Comparison of ENCODE assay signal across 8 cellular contexts in the genomic region with DNA sequence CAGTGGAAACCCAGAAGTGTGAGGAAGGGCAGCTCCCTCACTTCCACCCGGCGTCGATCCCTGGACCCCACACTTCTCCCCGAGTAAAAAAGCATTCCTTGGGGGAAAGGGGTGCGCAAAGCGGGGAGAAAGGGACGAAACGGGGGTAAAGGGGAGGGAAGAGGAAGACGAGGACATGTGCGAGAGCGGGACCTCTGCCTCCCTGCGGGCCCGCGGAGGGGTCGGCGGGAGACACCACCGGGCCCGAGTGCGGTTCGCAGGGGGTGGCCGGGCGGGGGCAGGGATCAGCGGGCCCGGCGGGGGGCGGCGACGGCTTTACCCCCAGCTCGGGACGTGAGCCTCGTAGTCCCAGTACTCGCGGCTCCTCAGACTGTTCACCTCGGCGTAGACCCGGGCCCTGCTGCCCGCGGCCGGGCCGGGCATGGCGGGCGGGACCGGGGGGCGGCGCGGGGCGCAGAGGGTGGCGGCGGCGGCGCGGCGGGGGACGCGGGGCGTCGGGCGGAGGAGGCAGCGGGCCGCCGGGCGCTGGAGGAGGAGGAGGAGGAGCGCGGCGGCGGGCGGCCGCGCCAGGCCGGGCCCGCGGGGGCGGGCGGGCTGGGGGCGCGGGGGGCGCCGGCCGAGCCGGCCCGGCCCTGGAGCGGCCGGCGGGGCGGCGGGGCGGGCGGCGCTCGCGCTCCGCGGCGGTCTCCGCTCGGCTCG. TPM values are rescaled to one million over a fixed set of nuclear protein-coding genes. Genes with fewer than 3 reads are reported as not detected.
DNase-seq lines count a peak whose midpoint lies in the region; ATAC-seq, FAIRE-seq and TF ChIP-seq lines count a peak whose summit lies in the region.

No MANE protein-coding gene starts in this region.

- H2AFZ ChIP-seq in K562 (ENCODE audit: low read depth, low read length) (peak overlapping the region; percentile 17; the same call in 1 of the 2 replicates), HepG2 (ENCODE audit: low read length) (no peak overlapping the region)

- H3K9me1 ChIP-seq in K562 (ENCODE audit: control insufficient read depth, insufficient read depth, low read length), result no peaks in the 10 kb centered on the region

- H3K4me1 Mint-ChIP-seq in CD8-positive, alpha-beta memory T cell, result peaks cover 48 to 59% (median 57%) of the 10 kb centered on the region in 3 donors
- H3K4me1 Mint-ChIP-seq in IgD-negative memory B cell, result peaks cover 18 to 35% (median 25%) of the 10 kb centered on the region in 3 donors

- H3K27ac ChIP-seq in CD8-positive, alpha-beta memory T cell (ENCODE audit: low read depth, low read length), result peak overlapping the region; percentile 48
- peak overlapping the region; percentile 48; the same call in 2 of the 3 replicates for H3K27ac ChIP-seq in K562 (ENCODE audit: extremely low read depth, low read depth, low read length)
- peak overlapping the region; percentile 14 for H3K27ac ChIP-seq in HepG2 (ENCODE audit: extremely low read length, insufficient read depth, low read length)
- H3K27ac ChIP-seq in tibial nerve, result peak overlapping the region in 3 of 4 donors; percentile 60 to 78 (median 65)

- no peak for TF ChIP-seq POLR2A in K562 (conservative IDR thresholded peaks at IDR 0.05)
- TF ChIP-seq POLR2A in HepG2 (IDR thresholded peaks at IDR 0.05; ENCODE audit: insufficient read depth in 1 of 2, low read depth in 2 of 2, low read length in 2 of 2), result no peak
- no peak for TF ChIP-seq POLR2A in tibial nerve (IDR thresholded peaks at IDR 0.05)

- H3K4me2 ChIP-seq in K562 (ENCODE audit: insufficient read depth, low read length), result peak overlapping the region; percentile 86
- peak overlapping the region; percentile 89 for H3K4me2 ChIP-seq in HepG2 (ENCODE audit: low read depth, low read length)

- H3K36me3 Mint-ChIP-seq in CD8-positive, alpha-beta memory T cell, result peaks cover 3 to 46% (median 13%) of the 10 kb centered on the region in 3 donors
- no peaks in the 10 kb centered on the region for H3K36me3 Mint-ChIP-seq in IgD-negative memory B cell

- peaks cover 11 to 22% of the 10 kb centered on the region in 2 donors for H3K27me3 Mint-ChIP-seq in CD8-positive, alpha-beta memory T cell
- H3K27me3 Mint-ChIP-seq in IgD-negative memory B cell, result peaks cover 3% of the 10 kb centered on the region

- peaks cover 0 to 2% (median 0%) of the 10 kb centered on the region in 5 donors for H3K9me3 Mint-ChIP-seq in CD8-positive, alpha-beta memory T cell
- H3K9me3 Mint-ChIP-seq in IgD-negative memory B cell, result no peaks in the 10 kb centered on the region

- intact Hi-C loops in K562 (cut with micrococcal nuclease), result loop anchor here (5.0 to 10.0 kb wide), 2 partner anchors 110 to 173 kb away; partner anchors contain the start of gene MMP15
- intact Hi-C loops in HepG2 (cut with micrococcal nuclease; ENCODE audit: unreplicated experiment), result loop anchor here (10.0 kb wide), 1 partner anchor 173 kb away; the partner anchor contains the start of gene MMP15

- H3K4me1 ChIP-seq in CD8-positive, alpha-beta memory T cell (ENCODE audit: insufficient read depth, low read length), result peaks cover 30% of the 10 kb centered on the region
- H3K4me1 ChIP-seq in K562 (replicated peaks in 1 of 2; ENCODE audit: control insufficient read depth in 2 of 2, insufficient read depth in 2 of 2, low read length in 2 of 2) (peaks cover 13 to 17% of the 10 kb centered on the region in 2 experiments; a peak in 4 of 5 replicates), HepG2 (ENCODE audit: insufficient read depth, low read length) (peaks cover 22% of the 10 kb centered on the region), tibial nerve (peaks cover 0 to 41% (median 17%) of the 10 kb centered on the region in 4 donors)

- no peak for FAIRE-seq in K562 (lab: Jason Lieb, UNC)
- FAIRE-seq in HepG2 (lab: Jason Lieb, UNC), result no peak

- H3K4me3 Mint-ChIP-seq in CD8-positive, alpha-beta memory T cell, result peak overlapping the region; percentile 85 to 94 (median 86)
- peak overlapping the region; percentile 78 to 98 (median 86) for H3K4me3 Mint-ChIP-seq in IgD-negative memory B cell

- ATAC-seq in GM21360 (IDR thresholded peaks at IDR 0.05; ENCODE audit: unreplicated experiment) (peak; percentile 18), K562 (peak; percentile 39), HepG2 (peak; percentile 44)

- no peak for TF ChIP-seq EP300 in K562 (IDR thresholded peaks at IDR 0.05; ENCODE audit: low read length)
- no peak for TF ChIP-seq EP300 in HepG2 (IDR thresholded peaks at IDR 0.05; ENCODE audit: low read depth in 2 of 2, low read length in 2 of 2)
- no peak for TF ChIP-seq EP300 in HepG2 (CRISPR knock-in tag; IDR thresholded peaks at IDR 0.05; ENCODE audit: borderline replicate concordance)
- TF ChIP-seq EP300 in tibial nerve (IDR thresholded peaks at IDR 0.05), result no peak

- H3K79me2 ChIP-seq in K562 (ENCODE audit: control insufficient read depth, insufficient read depth, low read length), result peaks cover 32% of the 10 kb centered on the region
- peaks cover 39% of the 10 kb centered on the region for H3K79me2 ChIP-seq in HepG2 (ENCODE audit: insufficient read depth, low read length)

- DNase-seq in CD8-positive, alpha-beta memory T cell, result peak in 1 of 5 donors; percentile 19
- DNase-seq in K562 (ENCODE audit: extremely low read depth in 1 of 4, low spot score in 3 of 4), result peak; percentile 11 to 72 (median 60)
- DNase-seq in HepG2 (ENCODE audit: low spot score), result no peak
- DNase-seq in tibial nerve (ENCODE audit: low spot score in 2 of 2), result no peak
- no peak for DNase-seq in NCI-H446 (lab: John Stamatoyannopoulos, UW)
- DNase-seq in NCI-H1694 treated with DMSO at 0.1 percent for 48 hours (lab: John Stamatoyannopoulos, UW), result no peak

- WGBS in K562 (ENCODE audit: insufficient coverage, low coverage, missing lambda C conversion rate), result 0% methylated on average over 13 of the region's 97 CpGs
- under 1% methylated on average over 21 of the region's 97 CpGs for WGBS in HepG2 (ENCODE audit: low lambda C conversion rate)
- 0% methylated on average over 33 to 44 of the region's 97 CpGs for WGBS in tibial nerve, 2 donors

- H3K36me3 ChIP-seq in CD8-positive, alpha-beta memory T cell (ENCODE audit: insufficient read depth, low read length), result peaks cover 15% of the 10 kb centered on the region
- H3K36me3 ChIP-seq in K562 (ENCODE audit: control insufficient read depth, insufficient read depth, low read length) (peaks cover 43% of the 10 kb centered on the region), HepG2 (replicated peaks in 1 of 2; ENCODE audit: control insufficient read depth in 1 of 2, insufficient read depth in 2 of 2, low read length in 2 of 2) (peaks cover 2 to 37% of the 10 kb centered on the region in 2 experiments), tibial nerve (peaks cover 0 to 22% (median 12%) of the 10 kb centered on the region in 3 donors)

- POLR2A ChIA-PET in CD8-positive, alpha-beta memory T cell (lab: Charles Lee), result no interaction called here
- POLR2A ChIA-PET in K562 (lab: Yijun Ruan, JAX) (no interaction called here), HepG2 (lab: Yijun Ruan, JAX) (interaction anchor here (1.1 kb wide), 1 partner anchor 173 kb away, joined by 5 read pairs; no protein-coding TSS in a partner anchor)

- H3K9me3 ChIP-seq in CD8-positive, alpha-beta memory T cell (ENCODE audit: low read length), result no peaks in the 10 kb centered on the region
- H3K9me3 ChIP-seq in K562 (replicated peaks; ENCODE audit: control insufficient read depth, insufficient read depth, low read depth, low read length) (no peaks in the 10 kb centered on the region), HepG2 (ENCODE audit: low read length) (no peaks in the 10 kb centered on the region), tibial nerve (no peaks in the 10 kb centered on the region)

- peak overlapping the region; percentile 61 for H3K4me3 ChIP-seq in CD8-positive, alpha-beta memory T cell (ENCODE audit: low read length)
- H3K4me3 ChIP-seq in K562, result peak overlapping the region; percentile 64
- H3K4me3 ChIP-seq in HepG2 (replicated peaks in 1 of 3; ENCODE audit: insufficient read depth in 1 of 3, low read depth in 2 of 3, low read length in 3 of 3), result peak overlapping the region; percentile 64 to 92 (median 91)
- peak overlapping the region; percentile 60 to 91 (median 82) for H3K4me3 ChIP-seq in tibial nerve

- TF ChIP-seq CTCF in K562 (IDR thresholded peaks at IDR 0.05 in 2 of 3, conservative IDR thresholded peaks at IDR 0.05 in 1 of 3; ENCODE audit: insufficient read depth in 2 of 3, low read depth in 1 of 3, low read length in 3 of 3) (no peak), HepG2 (CRISPR knock-in tag; IDR thresholded peaks at IDR 0.05) (no peak), tibial nerve (IDR thresholded peaks at IDR 0.05) (no peak)

- CTCF ChIA-PET in CD8-positive, alpha-beta memory T cell (lab: Charles Lee), result interaction anchor here (0.9 kb wide), 1 partner anchor 9 kb away, joined by 3 read pairs; no protein-coding TSS in a partner anchor
- CTCF ChIA-PET in K562 (lab: Yijun Ruan, JAX; ENCODE audit: low intra/inter-chr PET ratio) (interaction anchor here (0.6 kb wide), 2 partner anchors 295 to 444 kb away, joined by 3 read pairs; no protein-coding TSS in a partner anchor), HepG2 (lab: Yijun Ruan, JAX; ENCODE audit: low intra/inter-chr PET ratio, low total read pairs) (no interaction called here)

- peak overlapping the region; percentile 55 to 97 (median 86) for H3K27ac Mint-ChIP-seq in CD8-positive, alpha-beta memory T cell
- H3K27ac Mint-ChIP-seq in IgD-negative memory B cell, result peak overlapping the region in 2 of 3 donors; percentile 16 to 76

- no peaks in the 10 kb centered on the region for H3K27me3 ChIP-seq in CD8-positive, alpha-beta memory T cell (ENCODE audit: insufficient read depth, low read length, poor library complexity, severe bottlenecking)
- H3K27me3 ChIP-seq in K562 (ENCODE audit: control insufficient read depth in 2 of 2, insufficient read depth in 2 of 2, low read length in 2 of 2) (no peaks in the 10 kb centered on the region; a peak in 1 of 5 replicates), HepG2 (ENCODE audit: control insufficient read depth in 1 of 2, insufficient read depth in 2 of 2, low read length in 2 of 2) (peaks cover 2 to 22% of the 10 kb centered on the region in 2 experiments; a peak in 2 of 5 replicates), tibial nerve (no peaks in the 10 kb centered on the region)

- in situ Hi-C loops in K562 (cut with MboI), result no loop called here
- in situ Hi-C loops in HepG2 (cut with HindIII; ENCODE audit: extremely low pct_ligation_motif_present, low pct_unique_long_range_greater_than_20kb), result no loop called here

- peak overlapping the region; percentile 71 to 90 for H3K9ac ChIP-seq in K562 (ENCODE audit: insufficient read depth in 1 of 2, low read depth in 2 of 2, low read length in 2 of 2)
- H3K9ac ChIP-seq in HepG2 (ENCODE audit: insufficient read depth, low read depth, low read length), result peak overlapping the region; percentile 83

- H4K20me1 ChIP-seq in K562 (replicated peaks; ENCODE audit: control insufficient read depth, insufficient read depth, low read length), result no peaks in the 10 kb centered on the region
- H4K20me1 ChIP-seq in HepG2 (ENCODE audit: insufficient read depth, low read length), result no peaks in the 10 kb centered on the region

- BruUV-seq in K562 (replicated peaks; lab: Mats Ljungman, UMichigan) (no TSS peak), HepG2 (replicated peaks; lab: Mats Ljungman, UMichigan) (no TSS peak)

- no peak for TF ChIP-seq RAD21 in K562 (CRISPR knock-in tag; conservative IDR thresholded peaks at IDR 0.05 in 1 of 2, IDR thresholded peaks at IDR 0.05 in 1 of 2)
- TF ChIP-seq RAD21 in HepG2 (CRISPR knock-in tag; IDR thresholded peaks at IDR 0.05), result no peak

RNA-seq across cellular contexts. Expression of gene CSNK2A2, which starts 0.4 kb away (rescaled TPM):
- total RNA-seq in CD8-positive, alpha-beta memory T cell, result 10 to 100 TPM; 99.1 to 99.9 TPM
- polyA plus RNA-seq in CD8-positive, alpha-beta memory T cell, result 11.1 TPM
- 10.1 TPM for polyA plus RNA-seq in IgD-negative memory B cell
- total RNA-seq in K562 (2011; cell fraction: chromatin; rRNA removed; ENCODE audit: low replicate concordance), result 26.4 and 69.6 TPM in 2 replicates
- 19.0 and 20.7 TPM in 2 replicates for total RNA-seq in K562 (2011; cell fraction: nucleolus; rRNA removed)
- 45.6 and 81.2 TPM in 2 replicates for total RNA-seq in K562 (2011; cell fraction: nucleoplasm; rRNA removed)
- total RNA-seq in K562 (2014; rRNA removed), result 20.8 TPM in 2 replicates
- 54.1 and 59.2 TPM in 2 replicates for total RNA-seq in K562 (2014; rRNA removed; fragmentation: Illumina TruSeq; extraction: Trizol)
- 44.7 and 44.8 TPM in 2 replicates for total RNA-seq in K562 (2015; rRNA removed; fragmentation: Illumina TruSeq; extraction: Trizol)
- total RNA-seq in K562 (2021), result 95.7 and 109 TPM in 2 replicates
- 48.1 and 61.2 TPM in 2 replicates for polyA plus RNA-seq in K562 (2011; rRNA removed)
- 29.2 and 61.7 TPM in 2 replicates for polyA plus RNA-seq in K562 (2011; cell fraction: cytosol; rRNA removed)
- polyA plus RNA-seq in K562 (2011; cell fraction: nucleus; rRNA removed), result 33.6 and 40.3 TPM in 2 replicates
- 62.6 and 118 TPM in 2 replicates for polyA plus RNA-seq in K562 (2012)
- 90.0 and 97.7 TPM in 2 replicates for polyA plus RNA-seq in K562 (2014; fragmentation: Illumina TruSeq; extraction: Trizol)
- 10 to 100 TPM; 23.4 to 25.2 TPM for polyA plus RNA-seq in K562 (2014; fragmentation: Nextera tagmentation; extraction: Ambion mirVana)
- polyA plus RNA-seq in K562 (2014; rRNA removed), result 35.4 and 42.8 TPM in 2 replicates
- polyA minus RNA-seq in K562 (2011; rRNA and poly(A)+ RNA removed), result 131 and 140 TPM in 2 replicates
- 65.1 and 66.0 TPM in 2 replicates for polyA minus RNA-seq in K562 (2011; cell fraction: cytosol; rRNA and poly(A)+ RNA removed)
- 13.7 and 24.1 TPM in 2 replicates for polyA minus RNA-seq in K562 (2011; cell fraction: nucleus; rRNA and poly(A)+ RNA removed)
- total RNA-seq in HepG2 (2016; rRNA removed; fragmentation: Illumina TruSeq; extraction: Trizol), result 46.4 and 75.8 TPM in 2 replicates
- 7.9 and 10.0 TPM in 2 replicates for total RNA-seq in HepG2 (2016; cell fraction: cytosol; rRNA removed; fragmentation: Illumina TruSeq; extraction: Trizol; ENCODE audit: low read depth)
- total RNA-seq in HepG2 (2016; cell fraction: insoluble cytoplasmic fraction; rRNA removed; fragmentation: Illumina TruSeq; extraction: Trizol), result 45.9 and 69.7 TPM in 2 replicates
- total RNA-seq in HepG2 (2016; cell fraction: membrane; rRNA removed; fragmentation: Illumina TruSeq; extraction: Trizol), result 48.2 and 51.0 TPM in 2 replicates
- total RNA-seq in HepG2 (2016; cell fraction: nucleus; rRNA removed; fragmentation: Illumina TruSeq; extraction: Trizol), result 55.1 and 62.2 TPM in 2 replicates
- 48.0 and 56.9 TPM in 2 replicates for polyA plus RNA-seq in HepG2 (2011; rRNA removed)
- 41.5 and 54.0 TPM in 2 replicates for polyA plus RNA-seq in HepG2 (2011; cell fraction: cytosol; rRNA removed)
- polyA plus RNA-seq in HepG2 (2011; cell fraction: nucleus; rRNA removed), result 27.7 and 32.7 TPM in 2 replicates
- 83.1 and 84.5 TPM in 2 replicates for polyA plus RNA-seq in HepG2 (2012)
- polyA plus RNA-seq in HepG2 (2016; cell fraction: cytosol; fragmentation: Illumina TruSeq; extraction: Trizol; ENCODE audit: low read depth), result 16.6 and 17.4 TPM in 2 replicates
- 76.7 and 84.0 TPM in 2 replicates for polyA plus RNA-seq in HepG2 (2016; cell fraction: insoluble cytoplasmic fraction; fragmentation: Illumina TruSeq; extraction: Trizol; ENCODE audit: low read depth)
- 43.1 and 47.3 TPM in 2 replicates for polyA plus RNA-seq in HepG2 (2016; cell fraction: membrane; fragmentation: Illumina TruSeq; extraction: Trizol; ENCODE audit: low read depth)
- 77.0 and 77.7 TPM in 2 replicates for polyA plus RNA-seq in HepG2 (2016; cell fraction: nucleus; fragmentation: Illumina TruSeq; extraction: Trizol; ENCODE audit: insufficient read depth, low read depth)
- 80.3 and 103 TPM in 2 replicates for polyA minus RNA-seq in HepG2 (2011; rRNA and poly(A)+ RNA removed; ENCODE audit: low replicate concordance)
- polyA minus RNA-seq in HepG2 (2011; cell fraction: cytosol; rRNA and poly(A)+ RNA removed), result 85.8 and 89.6 TPM in 2 replicates
- 57.7 and 65.4 TPM in 2 replicates for polyA minus RNA-seq in HepG2 (2011; cell fraction: nucleus; rRNA and poly(A)+ RNA removed)
- 10 to 100 TPM; 25.8 to 74.7 (median 34.1) TPM for total RNA-seq in tibial nerve

Comparison
In these comparisons a context has a peak if more than half of its experiments do, and no peak if none do; other contexts are left out.
1. DNase-seq: peak in K562 (4 of 4); none in HepG2 (single experiment), tibial nerve (0 of 2), NCI-H446 (0 of 2) and NCI-H1694 treated with DMSO at 0.1 percent for 48 hours (single experiment).
2. H3K27ac ChIP-seq: peak in every context shown above with its lines; median percentile 65 in tibial nerve; 48 in CD8-positive, alpha-beta memory T cell; 48 in K562; 14 in HepG2.
3. Peak in every context shown above with its lines, with median percentiles within 50 percentile points of each other: H3K4me3 ChIP-seq and ATAC-seq.